9 cellular contexts compared by ENCODE assay signal in genomic region chr5:16673241-16673998, GRCh38. TPM values are rescaled to one million over a fixed set of nuclear protein-coding genes. Genes with fewer than 3 reads are reported as not detected.
DNase-seq lines count a peak whose midpoint lies in the region; ATAC-seq and TF ChIP-seq lines count a peak whose summit lies in the region.
"Had no signal": no experiment of that assay in that cellular context is flagged by ENCODE, and none has a peak within 500 bp of the region (broad histone marks: within the 10 kb centered on the region; RNA-seq: fewer than 3 reads in every experiment).

No MANE protein-coding gene starts in this region.

- H3K36me3 Mint-ChIP-seq in brain (peaks cover 76% of the 10 kb centered on the region), immature natural killer cell (no peaks in the 10 kb centered on the region)

- H3K27ac Mint-ChIP-seq in brain (peak overlapping the region in 4 of 5 experiments; percentile 54 to 94 (median 78)), immature natural killer cell (no peak overlapping the region)

- TF ChIP-seq CTCF in RWPE1 (conservative IDR thresholded peaks at IDR 0.05; ENCODE audit: low read depth) = no peak
- no peak for TF ChIP-seq CTCF in brain (conservative IDR thresholded peaks at IDR 0.05)

- H3K9me3 Mint-ChIP-seq in brain (no peaks in the 10 kb centered on the region), immature natural killer cell (no peaks in the 10 kb centered on the region)

- H3K27ac ChIP-seq in RWPE1 = peak overlapping the region; percentile 40

- peaks cover 26% of the 10 kb centered on the region for H3K4me1 Mint-ChIP-seq in brain
- no peaks in the 10 kb centered on the region for H3K4me1 Mint-ChIP-seq in immature natural killer cell

- DNase-seq in NCI-H1417 (lab: John Stamatoyannopoulos, UW) = peak in 2 of 3 experiments; percentile 43 to 66
- DNase-seq in NCI-H1417 treated with DMSO at 0.1 percent for 48 hours (lab: John Stamatoyannopoulos, UW) = no peak
- no peak for DNase-seq in RWPE1 (ENCODE audit: low spot score)
- peak; percentile 53 for DNase-seq in stimulated activated CD4-positive, alpha-beta T cell treated with anti-CD3 and anti-CD28 coated beads, Interleukin-15, amount 100 ng/mL, for 24 hours
- DNase-seq in GDM1 (lab: John Stamatoyannopoulos, UW) = no peak
- no peak for DNase-seq in immature natural killer cell
- DNase-seq: MG63 had no signal

- ATAC-seq in HG02981 (IDR thresholded peaks at IDR 0.05; ENCODE audit: unreplicated experiment) = no peak

- POLR2A ChIA-PET in RWPE1 (lab: Yijun Ruan, JAX; ENCODE audit: low non-redundant PET) = no interaction called here

- CTCF ChIA-PET in RWPE1 (lab: Yijun Ruan, JAX) = interaction anchor here (0.6 kb wide), 1 partner anchor 1480 kb away, joined by 3 read pairs; no protein-coding TSS in a partner anchor

- no peak overlapping the region for H3K4me3 Mint-ChIP-seq in brain
- H3K4me3 Mint-ChIP-seq in immature natural killer cell = no peak overlapping the region

- H3K27me3 Mint-ChIP-seq in brain = peaks cover 3% of the 10 kb centered on the region
- H3K27me3 Mint-ChIP-seq in immature natural killer cell (ENCODE audit: low read depth in 3 of 3) = no peaks in the 10 kb centered on the region

RNA-seq across cellular contexts. Expression of gene RETREG1, which starts 56.6 kb away (rescaled TPM):
- polyA plus RNA-seq in brain (ENCODE audit: insufficient read depth, low read depth, low replicate concordance) (34.4 TPM), immature natural killer cell (1 to 10 TPM; 2.8 to 5.6 (median 3.6) TPM)

Comparison
In these comparisons a context has a peak if more than half of its experiments do, and no peak if none do; other contexts are left out.
1. DNase-seq: peak in NCI-H1417 (2 of 3) and stimulated activated CD4-positive, alpha-beta T cell treated with anti-CD3 and anti-CD28 coated beads, Interleukin-15, amount 100 ng/mL, for 24 hours (single experiment); none in NCI-H1417 treated with DMSO at 0.1 percent for 48 hours (single experiment), RWPE1 (single experiment), GDM1 (single experiment) and immature natural killer cell (0 of 3).
2. H3K27ac Mint-ChIP-seq: peak in brain (4 of 5); none in immature natural killer cell (0 of 6).